ENCODE assay signal across 34 cellular contexts in the genomic region with DNA sequence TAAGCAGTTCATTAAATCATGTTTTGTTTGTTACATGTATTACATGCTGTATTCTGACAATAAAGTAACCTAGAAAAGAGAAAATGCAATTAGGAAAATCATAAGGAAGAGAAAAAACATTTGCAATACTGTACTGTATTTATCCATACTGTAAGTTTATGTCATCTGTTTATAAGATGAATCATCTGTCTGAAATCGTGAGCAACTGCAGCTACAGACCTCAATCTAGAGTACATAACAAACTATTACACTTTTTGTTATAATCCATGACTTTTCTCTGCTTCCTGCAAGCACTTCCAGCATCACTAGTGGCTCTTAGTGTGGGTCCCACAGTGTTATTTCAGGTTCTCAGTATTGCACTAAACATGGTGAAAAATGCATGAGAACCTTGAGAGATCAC.
DNase-seq lines count a peak whose midpoint lies in the region; ATAC-seq and TF ChIP-seq lines count a peak whose summit lies in the region.
"Had no signal": no experiment of that assay in that cellular context is flagged by ENCODE, and none has a peak within 500 bp of the region (broad histone marks: within the 10 kb centered on the region; RNA-seq: fewer than 3 reads in every experiment).

No MANE protein-coding gene starts in this region.

- intact Hi-C loops in ascending aorta (cut with DNase I): no loop called here

- no peaks in the 10 kb centered on the region for H3K36me3 ChIP-seq in fibroblast of lung (ENCODE audit: control insufficient read depth, insufficient read depth, low read length)
- no peaks in the 10 kb centered on the region for H3K36me3 ChIP-seq in ascending aorta
- H3K36me3 ChIP-seq: cardiac muscle cell, gastroesophageal sphincter, pancreas had no signal

- DNase-seq in DMS53 (lab: John Stamatoyannopoulos, UW): peak; percentile 3
- no peak for DNase-seq in DMS53 treated with DMSO at 0.1 percent for 48 hours (lab: John Stamatoyannopoulos, UW; ENCODE audit: unreplicated experiment)
- DNase-seq in astrocyte of the spinal cord (ENCODE audit: low read depth, low spot score): peak; percentile 50
- peak; percentile 24 to 50 for DNase-seq in fibroblast of lung (ENCODE audit: low read depth in 2 of 2)
- peak; percentile 17 for DNase-seq in stromal cell of bone marrow (ENCODE audit: low read depth)
- no peak for DNase-seq in HPDE6-E6E7 (ENCODE audit: extremely low spot score)
- no peak for DNase-seq in ascending aorta (ENCODE audit: low spot score in 2 of 2)
- DNase-seq: activated CD4-positive, alpha-beta T cell treated with anti-CD3 and anti-CD28 coated beads for 36 hours; activated naive CD4-positive, alpha-beta T cell treated with anti-CD3 and anti-CD28 coated beads, Interleukin-2, amount 10 ng/mL, durations not matched to agents 7 days and 5 days; C1 segment of cervical spinal cord; DND-41; effector memory CD8-positive, alpha-beta T cell; H7; Karpas-422; left colon; MV-4-11; NCI-H146; NCI-H446 treated with DMSO at 0.1 percent for 48 hours; NCI-H82; pancreas; stimulated activated CD4-positive, alpha-beta T cell treated with anti-CD3 and anti-CD28 coated beads, Interleukin-1b, Interleukin-23, amount 100 ng/mL, for 48 hours; stimulated activated naive CD8-positive, alpha-beta T cell treated with anti-CD3 and anti-CD28 coated beads, Interleukin-15, Interleukin-2, amounts not matched to agents 100 U/mL and 50 U/mL, for 24 hours; SW 1271; T-helper 9 cell; testis had no signal

- H3K27ac ChIP-seq in fibroblast of lung (ENCODE audit: insufficient read depth, low read length) (no peak overlapping the region), ascending aorta (no peak overlapping the region)
- H3K27ac ChIP-seq: 22Rv1, cardiac muscle cell, coronary artery, gastroesophageal sphincter, hepatocyte, pancreas, testis, VCaP had no signal

- in situ Hi-C loops in astrocyte of the spinal cord (cut with HindIII; ENCODE audit: low sequenced_read_pairs): no loop called here

- no peaks in the 10 kb centered on the region for H3K9me3 ChIP-seq in fibroblast of lung (ENCODE audit: control insufficient read depth, insufficient read depth, low read depth, low read length)
- H3K9me3 ChIP-seq in ascending aorta: peaks cover 0 to 5% of the 10 kb centered on the region in 2 donors
- H3K9me3 ChIP-seq: pancreas, testis had no signal

- H3K9ac ChIP-seq in fibroblast of lung (ENCODE audit: insufficient read depth, low read length): no peak overlapping the region

- TF ChIP-seq CTCF in astrocyte of the spinal cord (IDR thresholded peaks at IDR 0.05; ENCODE audit: low read depth, low read length) (no peak), fibroblast of lung (conservative IDR thresholded peaks at IDR 0.05 in 1 of 2, IDR thresholded peaks at IDR 0.05 in 1 of 2; ENCODE audit: low read depth in 1 of 2, low read length in 2 of 2) (no peak), ascending aorta (IDR thresholded peaks at IDR 0.05) (no peak)

- H3K27me3 ChIP-seq in fibroblast of lung (ENCODE audit: control insufficient read depth, insufficient read depth, low read length) (no peaks in the 10 kb centered on the region), ascending aorta (no peaks in the 10 kb centered on the region)
- H3K27me3 ChIP-seq: cardiac muscle cell, gastroesophageal sphincter, hepatocyte, pancreas, testis had no signal

- peaks cover 9% of the 10 kb centered on the region for H3K4me1 ChIP-seq in fibroblast of lung (ENCODE audit: control insufficient read depth, extremely low read depth, insufficient read depth, low read length)
- no peaks in the 10 kb centered on the region for H3K4me1 ChIP-seq in ascending aorta
- H3K4me1 ChIP-seq: pancreas, testis had no signal

- no peak for ATAC-seq in HG02571 (IDR thresholded peaks at IDR 0.05; ENCODE audit: unreplicated experiment)
- ATAC-seq: activated CD4-positive, alpha-beta T cell treated with anti-CD3 and anti-CD28 coated beads for 36 hours; activated T-helper 17 cell treated with anti-CD3 and anti-CD28 coated beads, Interleukin-2, amount 50 U/mL, for 72 hours; effector memory CD8-positive, alpha-beta T cell; gastroesophageal sphincter; HepG2; left colon; pancreas; stimulated activated naive CD8-positive, alpha-beta T cell treated with anti-CD3 and anti-CD28 coated beads, Interleukin-15, Interleukin-2, amounts not matched to agents 100 U/mL and 50 U/mL, for 24 hours had no signal

- no peak overlapping the region for H3K4me2 ChIP-seq in fibroblast of lung (ENCODE audit: extremely low read depth, insufficient read depth, low read length)
- H3K4me2 ChIP-seq: hepatocyte had no signal

- no peaks in the 10 kb centered on the region for H3K79me2 ChIP-seq in fibroblast of lung (ENCODE audit: control insufficient read depth, insufficient read depth, low read length)
- H3K79me2 ChIP-seq: hepatocyte had no signal

- no peaks in the 10 kb centered on the region for H4K20me1 ChIP-seq in fibroblast of lung (ENCODE audit: control insufficient read depth, extremely low read depth, insufficient read depth, low read length)

- H3K4me3 ChIP-seq in astrocyte of the spinal cord (ENCODE audit: low read depth, low read length): no peak overlapping the region
- H3K4me3 ChIP-seq in fibroblast of lung (replicated peaks in 1 of 4; ENCODE audit: control extremely low read depth in 1 of 4, insufficient read depth in 1 of 4, low read depth in 3 of 4, low read length in 4 of 4): no peak overlapping the region
- H3K4me3 ChIP-seq in ascending aorta: no peak overlapping the region
- H3K4me3 ChIP-seq: cardiac muscle cell, coronary artery, gastroesophageal sphincter, hepatocyte, pancreas, testis had no signal

- no peak overlapping the region for H2AFZ ChIP-seq in fibroblast of lung (ENCODE audit: low read length)
- H2AFZ ChIP-seq: hepatocyte had no signal

Comparison
In these comparisons a context has a peak if more than half of its experiments do, and no peak if none do; other contexts are left out.
1. DNase-seq: peak in DMS53 (single experiment), astrocyte of the spinal cord (single experiment), fibroblast of lung (2 of 2) and stromal cell of bone marrow (single experiment); none in DMS53 treated with DMSO at 0.1 percent for 48 hours (single experiment), HPDE6-E6E7 (single experiment) and ascending aorta (0 of 2).